28 cellular contexts compared by ENCODE assay signal in the genomic region with DNA sequence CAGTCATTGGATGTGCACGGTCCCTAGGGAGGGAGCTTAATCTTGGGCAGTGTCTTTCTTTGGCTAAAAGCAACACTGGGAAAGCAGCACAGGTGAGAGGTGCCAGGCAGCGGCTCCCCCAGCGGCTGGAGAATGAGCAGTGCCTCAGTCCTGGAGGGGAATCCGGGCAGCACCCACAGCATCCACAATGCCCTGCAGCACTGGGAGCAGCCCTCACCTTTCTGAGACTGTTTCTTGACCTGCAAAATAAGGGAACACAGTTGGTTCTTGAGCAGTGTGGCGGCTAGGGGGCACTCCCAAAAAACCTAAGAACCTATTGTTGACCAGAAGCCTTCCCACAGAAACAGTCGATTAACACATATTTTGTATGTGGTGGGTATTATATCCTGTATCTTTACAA.
"Had no signal": no experiment of that assay in that cellular context is flagged by ENCODE, and none has a peak within 500 bp of the region (broad histone marks: within the 10 kb centered on the region; RNA-seq: fewer than 3 reads in every experiment).

No MANE protein-coding gene starts in this region.

- H3K4me1 Mint-ChIP-seq: activated naive CD8-positive, alpha-beta T cell treated with anti-CD3 and anti-CD28 coated beads, Interleukin-2, amount 10 ng/mL, durations not matched to agents 7 days and 5 days; T-cell had no signal

- H3K27ac Mint-ChIP-seq: activated CD8-positive, alpha-beta T cell treated with anti-CD3 and anti-CD28 coated beads, Interleukin-2, amount 10 ng/mL, durations not matched to agents 7 days and 5 days; activated naive CD8-positive, alpha-beta T cell treated with anti-CD3 and anti-CD28 coated beads, Interleukin-2, amount 10 ng/mL, durations not matched to agents 7 days and 5 days; T-cell had no signal

- H3K27ac ChIP-seq: adrenal gland, SK-N-MC, VCaP had no signal

- H3K36me3 ChIP-seq: adrenal gland had no signal

- H3K36me3 Mint-ChIP-seq: activated naive CD8-positive, alpha-beta T cell treated with anti-CD3 and anti-CD28 coated beads, Interleukin-2, amount 10 ng/mL, durations not matched to agents 7 days and 5 days; T-cell had no signal

- H3K4me3 Mint-ChIP-seq: activated CD8-positive, alpha-beta T cell treated with anti-CD3 and anti-CD28 coated beads, Interleukin-2, amount 10 ng/mL, durations not matched to agents 7 days and 5 days; activated naive CD8-positive, alpha-beta T cell treated with anti-CD3 and anti-CD28 coated beads, Interleukin-2, amount 10 ng/mL, durations not matched to agents 7 days and 5 days; T-cell had no signal

- H3K4me3 ChIP-seq: adrenal gland, SK-N-MC had no signal

- FAIRE-seq: TTC549 had no signal

- H3K9me3 ChIP-seq: adrenal gland had no signal

- H3K4me1 ChIP-seq: adrenal gland had no signal

- H3K9me3 Mint-ChIP-seq: activated naive CD8-positive, alpha-beta T cell treated with anti-CD3 and anti-CD28 coated beads, Interleukin-2, amount 10 ng/mL, durations not matched to agents 7 days and 5 days; T-cell had no signal

- DNase-seq: activated CD4-positive, alpha-beta T cell treated with anti-CD3 and anti-CD28 coated beads for 48 hours; activated CD4-positive, alpha-beta T cell treated with anti-CD3 and anti-CD28 coated beads, Interleukin-2, amount 50 U/mL, for 4 hours; activated CD4-positive, CD25-positive, alpha-beta regulatory T cell treated with anti-CD3 and anti-CD28 coated beads, Interleukin-2, amount 50 U/mL, for 72 hours; activated CD8-positive, alpha-beta memory T cell treated with anti-CD3 and anti-CD28 coated beads, Interleukin-2, amount 50 U/mL, for 48 hours; activated CD8-positive, alpha-beta T cell treated with anti-CD3 and anti-CD28 coated beads, Interleukin-2, amount 10 ng/mL, durations not matched to agents 7 days and 5 days; activated naive CD4-positive, alpha-beta T cell treated with anti-CD3 and anti-CD28 coated beads, Interleukin-2, amount 50 U/mL, for 16 hours; activated naive CD8-positive, alpha-beta T cell treated with anti-CD3 and anti-CD28 coated beads, Interleukin-2, amount 10 ng/mL, durations not matched to agents 7 days and 5 days; activated T-cell treated with anti-CD3 and anti-CD28 coated beads, Interleukin-2, amount 50 U/mL, for 1 hour; adrenal gland; anterior cingulate cortex; cerebellar nuclear complex; KG1; NCI-H1048; NCI-H146; NCI-H1930; NCI-H2171; NCI-H2227 treated with DMSO at 0.1 percent for 48 hours; NCI-H446 treated with DMSO at 0.1 percent for 48 hours; NCI-H524 treated with DMSO at 0.1 percent for 48 hours; NCI-H774; NK-92 treated with Interleukin-12 subunit alpha and Interleukin-12 subunit beta, amount 100 ng/mL, for 24 hours; SIG-M5; T-cell; T-helper 2 cell; T1000 had no signal
